Comparison of ENCODE assay signal across 1 cellular context in genomic region chr7:101165958-101166602, GRCh38.
TF ChIP-seq lines count a peak whose summit lies in the region.

No MANE protein-coding gene starts in this region.

TF ChIP-seq in HEK293, 187 proteins besides CTCF, POLR2A, EP300 and RAD21 (continued from another document):
- no peak for TF ChIP-seq ZNF580 (tag by site-specific recombination; IDR thresholded peaks at IDR 0.05)
- no peak for TF ChIP-seq ZNF223 (tag by site-specific recombination; IDR thresholded peaks at IDR 0.05)
- TF ChIP-seq ZNF660 (tag by site-specific recombination; IDR thresholded peaks at IDR 0.05): no peak
- no peak for TF ChIP-seq ZNF248 (tag by site-specific recombination; IDR thresholded peaks at IDR 0.05)
- TF ChIP-seq ZNF280C (tag by site-specific recombination; IDR thresholded peaks at IDR 0.05): no peak
- no peak for TF ChIP-seq ELK4 (IDR thresholded peaks at IDR 0.05; ENCODE audit: borderline replicate concordance, low read depth, low read length)
- no peak for TF ChIP-seq ZFP37 (tag by site-specific recombination; IDR thresholded peaks at IDR 0.05)
- TF ChIP-seq ZNF624 (tag by site-specific recombination; IDR thresholded peaks at IDR 0.05): no peak
- no peak for TF ChIP-seq ZNF768 (tag by site-specific recombination; IDR thresholded peaks at IDR 0.05)
- TF ChIP-seq ZNF521 (tag by site-specific recombination; IDR thresholded peaks at IDR 0.05): no peak
- TF ChIP-seq ZNF184 (tag by site-specific recombination; IDR thresholded peaks at IDR 0.05): no peak
- TF ChIP-seq ZSCAN23 (tag by site-specific recombination; IDR thresholded peaks at IDR 0.05): no peak
- no peak for TF ChIP-seq ZSCAN18 (tag by site-specific recombination; IDR thresholded peaks at IDR 0.05)
- TF ChIP-seq ZNF175 (tag by site-specific recombination; IDR thresholded peaks at IDR 0.05): no peak
